ENCODE assay signal across 1 cellular context in genomic region chrX:68703849-68704248, GRCh38.
TF ChIP-seq lines count a peak whose summit lies in the region.

No MANE protein-coding gene starts in this region.

TF ChIP-seq in endothelial cell of umbilical vein, 7 proteins besides CTCF, POLR2A, EP300 and RAD21:
- TF ChIP-seq MYC (IDR thresholded peaks at IDR 0.05; ENCODE audit: low read depth, low read length) (no peak), POLR2AphosphoS5 (IDR thresholded peaks at IDR 0.05; ENCODE audit: insufficient read depth, low read depth, low read length) (no peak), MAX (IDR thresholded peaks at IDR 0.05; ENCODE audit: insufficient read depth, insufficient read length) (no peak), FOS (IDR thresholded peaks at IDR 0.05; ENCODE audit: borderline replicate concordance, insufficient read depth, low read length) (no peak), JUN (IDR thresholded peaks at IDR 0.05; ENCODE audit: borderline replicate concordance, insufficient read depth, insufficient read length, low read depth) (no peak), EZH2 (IDR thresholded peaks at IDR 0.05; ENCODE audit: borderline replicate concordance, low read depth, low read length, severe bottlenecking) (no peak), GATA2 (IDR thresholded peaks at IDR 0.05; ENCODE audit: insufficient read depth, insufficient read length, low read depth, low read length) (no peak)
